Comparison of ENCODE assay signal across 1 cellular context in genomic region chr12:57452937-57453509, GRCh38.
TF ChIP-seq lines count a peak whose summit lies in the region.

No MANE protein-coding gene starts in this region.

TF ChIP-seq in HepG2, 621 proteins besides CTCF, POLR2A, EP300 and RAD21 (continues in another document):
- no peak for TF ChIP-seq DR1 (CRISPR knock-in tag; IDR thresholded peaks at IDR 0.05)
- TF ChIP-seq FOXJ3 (CRISPR knock-in tag; IDR thresholded peaks at IDR 0.05; ENCODE audit: borderline replicate concordance), result no peak
- TF ChIP-seq ZNF3 (CRISPR knock-in tag; IDR thresholded peaks at IDR 0.05), result no peak
- TF ChIP-seq SOX6 (IDR thresholded peaks at IDR 0.05), result no peak
- 0 out of 2 replicates have a peak, but pooled peaks have one; percentile 46 for TF ChIP-seq SOX6 (CRISPR knock-in tag; IDR thresholded peaks at IDR 0.05)
- TF ChIP-seq ZNF232 (CRISPR knock-in tag; IDR thresholded peaks at IDR 0.05; ENCODE audit: borderline replicate concordance), result no peak
- TF ChIP-seq SRF (IDR thresholded peaks at IDR 0.05; ENCODE audit: low read depth, low read length), result no peak
- no peak for TF ChIP-seq ZFP90 (CRISPR knock-in tag; IDR thresholded peaks at IDR 0.05; ENCODE audit: borderline replicate concordance)
- TF ChIP-seq MAFG (CRISPR knock-in tag; IDR thresholded peaks at IDR 0.05), result no peak
- TF ChIP-seq MAX (IDR thresholded peaks at IDR 0.05), result no peak
- no peak for TF ChIP-seq ZNF281 (CRISPR knock-in tag; IDR thresholded peaks at IDR 0.05; ENCODE audit: borderline replicate concordance)
- no peak for TF ChIP-seq ZNF724P (CRISPR knock-in tag; IDR thresholded peaks at IDR 0.05; ENCODE audit: borderline replicate concordance)
- TF ChIP-seq ZNF83 (CRISPR knock-in tag; IDR thresholded peaks at IDR 0.05; ENCODE audit: borderline replicate concordance), result no peak
- TF ChIP-seq MLLT10 (CRISPR knock-in tag; IDR thresholded peaks at IDR 0.05), result no peak
- TF ChIP-seq NR2F6 (IDR thresholded peaks at IDR 0.05), result no peak
- 0 out of 2 replicates have a peak, but pooled peaks have one; percentile 29 for TF ChIP-seq NR2F6 (CRISPR knock-in tag; IDR thresholded peaks at IDR 0.05)
- TF ChIP-seq ZNF746 (CRISPR knock-in tag; IDR thresholded peaks at IDR 0.05), result no peak
- TF ChIP-seq NR0B2 (CRISPR knock-in tag; IDR thresholded peaks at IDR 0.05), result no peak
- no peak for TF ChIP-seq ZNF160 (CRISPR knock-in tag; IDR thresholded peaks at IDR 0.05)
- TF ChIP-seq ZFP37 (CRISPR knock-in tag; IDR thresholded peaks at IDR 0.05; ENCODE audit: borderline replicate concordance), result no peak
- 0 out of 2 replicates have a peak, but pooled peaks have one; percentile 12 for TF ChIP-seq CEBPG (CRISPR knock-in tag; IDR thresholded peaks at IDR 0.05)
- no peak for TF ChIP-seq THYN1 (CRISPR knock-in tag; IDR thresholded peaks at IDR 0.05; ENCODE audit: borderline replicate concordance, low read depth)
- TF ChIP-seq ZNF563 (CRISPR knock-in tag; IDR thresholded peaks at IDR 0.05), result no peak
- no peak; the same call in 1 of the 2 replicates for TF ChIP-seq HDAC2 (CRISPR knock-in tag; IDR thresholded peaks at IDR 0.05)
- TF ChIP-seq SMAD1 (CRISPR knock-in tag; IDR thresholded peaks at IDR 0.05; ENCODE audit: borderline replicate concordance, low read depth), result 0 out of 2 replicates have a peak, but pooled peaks have one; percentile 61
- TF ChIP-seq ZNF30 (CRISPR knock-in tag; IDR thresholded peaks at IDR 0.05), result no peak
- TF ChIP-seq IKZF5 (CRISPR knock-in tag; IDR thresholded peaks at IDR 0.05), result no peak
- no peak for TF ChIP-seq ZNF577 (CRISPR knock-in tag; IDR thresholded peaks at IDR 0.05; ENCODE audit: borderline replicate concordance, low read depth)
- no peak for TF ChIP-seq KAT2B (IDR thresholded peaks at IDR 0.05; ENCODE audit: borderline replicate concordance, low read depth, low read length)
- no peak for TF ChIP-seq MEIS2 (CRISPR knock-in tag; IDR thresholded peaks at IDR 0.05)
- TF ChIP-seq KDM1A (CRISPR knock-in tag; IDR thresholded peaks at IDR 0.05), result no peak
- TF ChIP-seq CENPT (CRISPR knock-in tag; IDR thresholded peaks at IDR 0.05; ENCODE audit: low read depth), result no peak
- TF ChIP-seq AHR (CRISPR knock-in tag; IDR thresholded peaks at IDR 0.05), result no peak
- no peak for TF ChIP-seq MAFK (conservative IDR thresholded peaks at IDR 0.05 in 1 of 2, IDR thresholded peaks at IDR 0.05 in 1 of 2; ENCODE audit: low read length in 2 of 2)
- TF ChIP-seq, protein P1, sequence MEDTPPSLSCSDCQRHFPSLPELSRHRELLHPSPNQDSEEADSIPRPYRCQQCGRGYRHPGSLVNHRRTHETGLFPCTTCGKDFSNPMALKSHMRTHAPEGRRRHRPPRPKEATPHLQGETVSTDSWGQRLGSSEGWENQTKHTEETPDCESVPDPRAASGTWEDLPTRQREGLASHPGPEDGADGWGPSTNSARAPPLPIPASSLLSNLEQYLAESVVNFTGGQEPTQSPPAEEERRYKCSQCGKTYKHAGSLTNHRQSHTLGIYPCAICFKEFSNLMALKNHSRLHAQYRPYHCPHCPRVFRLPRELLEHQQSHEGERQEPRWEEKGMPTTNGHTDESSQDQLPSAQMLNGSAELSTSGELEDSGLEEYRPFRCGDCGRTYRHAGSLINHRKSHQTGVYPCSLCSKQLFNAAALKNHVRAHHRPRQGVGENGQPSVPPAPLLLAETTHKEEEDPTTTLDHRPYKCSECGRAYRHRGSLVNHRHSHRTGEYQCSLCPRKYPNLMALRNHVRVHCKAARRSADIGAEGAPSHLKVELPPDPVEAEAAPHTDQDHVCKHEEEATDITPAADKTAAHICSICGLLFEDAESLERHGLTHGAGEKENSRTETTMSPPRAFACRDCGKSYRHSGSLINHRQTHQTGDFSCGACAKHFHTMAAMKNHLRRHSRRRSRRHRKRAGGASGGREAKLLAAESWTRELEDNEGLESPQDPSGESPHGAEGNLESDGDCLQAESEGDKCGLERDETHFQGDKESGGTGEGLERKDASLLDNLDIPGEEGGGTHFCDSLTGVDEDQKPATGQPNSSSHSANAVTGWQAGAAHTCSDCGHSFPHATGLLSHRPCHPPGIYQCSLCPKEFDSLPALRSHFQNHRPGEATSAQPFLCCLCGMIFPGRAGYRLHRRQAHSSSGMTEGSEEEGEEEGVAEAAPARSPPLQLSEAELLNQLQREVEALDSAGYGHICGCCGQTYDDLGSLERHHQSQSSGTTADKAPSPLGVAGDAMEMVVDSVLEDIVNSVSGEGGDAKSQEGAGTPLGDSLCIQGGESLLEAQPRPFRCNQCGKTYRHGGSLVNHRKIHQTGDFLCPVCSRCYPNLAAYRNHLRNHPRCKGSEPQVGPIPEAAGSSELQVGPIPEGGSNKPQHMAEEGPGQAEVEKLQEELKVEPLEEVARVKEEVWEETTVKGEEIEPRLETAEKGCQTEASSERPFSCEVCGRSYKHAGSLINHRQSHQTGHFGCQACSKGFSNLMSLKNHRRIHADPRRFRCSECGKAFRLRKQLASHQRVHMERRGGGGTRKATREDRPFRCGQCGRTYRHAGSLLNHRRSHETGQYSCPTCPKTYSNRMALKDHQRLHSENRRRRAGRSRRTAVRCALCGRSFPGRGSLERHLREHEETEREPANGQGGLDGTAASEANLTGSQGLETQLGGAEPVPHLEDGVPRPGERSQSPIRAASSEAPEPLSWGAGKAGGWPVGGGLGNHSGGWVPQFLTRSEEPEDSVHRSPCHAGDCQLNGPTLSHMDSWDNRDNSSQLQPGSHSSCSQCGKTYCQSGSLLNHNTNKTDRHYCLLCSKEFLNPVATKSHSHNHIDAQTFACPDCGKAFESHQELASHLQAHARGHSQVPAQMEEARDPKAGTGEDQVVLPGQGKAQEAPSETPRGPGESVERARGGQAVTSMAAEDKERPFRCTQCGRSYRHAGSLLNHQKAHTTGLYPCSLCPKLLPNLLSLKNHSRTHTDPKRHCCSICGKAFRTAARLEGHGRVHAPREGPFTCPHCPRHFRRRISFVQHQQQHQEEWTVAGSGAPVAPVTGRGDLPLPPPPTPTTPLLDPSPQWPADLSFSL (CRISPR knock-in tag; IDR thresholded peaks at IDR 0.05), result no peak
- TF ChIP-seq ATF1 (CRISPR knock-in tag; IDR thresholded peaks at IDR 0.05), result no peak
- TF ChIP-seq ZFP41 (CRISPR knock-in tag; IDR thresholded peaks at IDR 0.05; ENCODE audit: borderline replicate concordance), result no peak
- no peak for TF ChIP-seq SATB2 (CRISPR knock-in tag; IDR thresholded peaks at IDR 0.05)
- TF ChIP-seq ZNF530 (CRISPR knock-in tag; IDR thresholded peaks at IDR 0.05; ENCODE audit: low read depth), result no peak
- no peak for TF ChIP-seq FOXM1 (CRISPR knock-in tag; IDR thresholded peaks at IDR 0.05)
- peak; percentile 6; the same call in 1 of the 2 replicates for TF ChIP-seq MYPOP (CRISPR knock-in tag; IDR thresholded peaks at IDR 0.05)
- TF ChIP-seq NBN (conservative IDR thresholded peaks at IDR 0.05), result no peak
- TF ChIP-seq ZNF703 (CRISPR knock-in tag; IDR thresholded peaks at IDR 0.05; ENCODE audit: borderline replicate concordance), result no peak
- 0 out of 2 replicates have a peak, but pooled peaks have one; percentile 20 for TF ChIP-seq GATAD2A (CRISPR knock-in tag; IDR thresholded peaks at IDR 0.05)
- no peak; the same call in 1 of the 2 replicates for TF ChIP-seq MYC (CRISPR knock-in tag; IDR thresholded peaks at IDR 0.05; ENCODE audit: borderline replicate concordance)
- no peak for TF ChIP-seq ZSCAN25 (CRISPR knock-in tag; IDR thresholded peaks at IDR 0.05)
- no peak for TF ChIP-seq MTF2 (CRISPR knock-in tag; IDR thresholded peaks at IDR 0.05; ENCODE audit: borderline replicate concordance)
- TF ChIP-seq ZNF709 (CRISPR knock-in tag; IDR thresholded peaks at IDR 0.05), result no peak
- TF ChIP-seq, protein P2, sequence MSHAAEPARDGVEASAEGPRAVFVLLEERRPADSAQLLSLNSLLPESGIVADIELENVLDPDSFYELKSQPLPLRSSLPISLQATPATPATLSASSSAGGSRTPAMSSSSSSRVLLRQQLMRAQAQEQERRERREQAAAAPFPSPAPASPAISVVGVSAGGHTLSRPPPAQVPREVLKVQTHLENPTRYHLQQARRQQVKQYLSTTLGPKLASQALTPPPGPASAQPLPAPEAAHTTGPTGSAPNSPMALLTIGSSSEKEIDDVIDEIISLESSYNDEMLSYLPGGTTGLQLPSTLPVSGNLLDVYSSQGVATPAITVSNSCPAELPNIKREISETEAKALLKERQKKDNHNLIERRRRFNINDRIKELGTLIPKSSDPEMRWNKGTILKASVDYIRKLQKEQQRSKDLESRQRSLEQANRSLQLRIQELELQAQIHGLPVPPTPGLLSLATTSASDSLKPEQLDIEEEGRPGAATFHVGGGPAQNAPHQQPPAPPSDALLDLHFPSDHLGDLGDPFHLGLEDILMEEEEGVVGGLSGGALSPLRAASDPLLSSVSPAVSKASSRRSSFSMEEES (CRISPR knock-in tag; IDR thresholded peaks at IDR 0.05), result no peak
- TF ChIP-seq DMAP1 (CRISPR knock-in tag; IDR thresholded peaks at IDR 0.05), result no peak
- no peak for TF ChIP-seq NCOA2 (CRISPR knock-in tag; IDR thresholded peaks at IDR 0.05)
- no peak for TF ChIP-seq ELK4 (CRISPR knock-in tag; IDR thresholded peaks at IDR 0.05; ENCODE audit: borderline replicate concordance)
- TF ChIP-seq CENPBD1 (CRISPR knock-in tag; IDR thresholded peaks at IDR 0.05; ENCODE audit: borderline replicate concordance, low read depth), result no peak
- no peak for TF ChIP-seq ZUFSP (CRISPR knock-in tag; IDR thresholded peaks at IDR 0.05; ENCODE audit: borderline replicate concordance)
- TF ChIP-seq POLR2AphosphoS2 (IDR thresholded peaks at IDR 0.05; ENCODE audit: low read depth, low read length), result no peak
- TF ChIP-seq ZNF282 (IDR thresholded peaks at IDR 0.05; ENCODE audit: partially characterized antibody), result no peak
